ENCODE assay signal across 14 cellular contexts in the genomic region with DNA sequence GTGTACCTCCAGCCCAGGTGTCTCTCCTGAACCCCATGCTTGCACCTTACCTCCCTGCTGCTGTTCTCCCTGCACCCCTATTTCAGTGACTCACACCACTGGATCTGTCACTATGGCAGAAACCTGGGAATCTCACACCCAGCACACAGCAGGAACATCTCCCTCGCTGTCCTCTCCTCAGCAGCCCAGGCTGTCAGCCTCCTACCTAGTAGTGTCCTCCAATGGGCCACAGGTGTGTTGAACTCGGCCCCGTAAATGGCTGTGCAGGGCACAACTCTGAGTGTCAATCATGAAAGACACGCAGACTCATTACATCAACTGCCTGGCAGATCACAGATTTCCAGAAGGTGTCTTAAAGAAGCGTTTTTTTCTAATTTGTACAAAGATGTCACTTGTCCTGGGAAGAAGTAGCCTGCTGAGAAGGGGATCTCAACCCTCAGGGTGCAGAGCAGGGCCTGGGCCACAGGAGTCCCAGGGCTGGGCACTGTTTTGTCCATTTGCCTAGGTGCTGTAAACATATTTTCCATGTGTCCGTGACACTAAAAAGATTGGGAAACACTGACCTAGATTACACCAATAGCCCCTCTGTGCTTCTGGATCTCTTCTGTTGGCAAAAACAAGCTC. TPM values are rescaled to one million over a fixed set of nuclear protein-coding genes. Genes with fewer than 3 reads are reported as not detected.
DNase-seq lines count a peak whose midpoint lies in the region; ATAC-seq and TF ChIP-seq lines count a peak whose summit lies in the region.
"Had no signal": no experiment of that assay in that cellular context is flagged by ENCODE, and none has a peak within 500 bp of the region (broad histone marks: within the 10 kb centered on the region; RNA-seq: fewer than 3 reads in every experiment).

No MANE protein-coding gene starts in this region.

- in situ Hi-C loops in mammary epithelial cell (cut with MboI; ENCODE audit: low sequenced_read_pairs in 2 of 2) = no loop called here

- intact Hi-C loops in MCF 10A (cut with micrococcal nuclease) (no loop called here), mammary epithelial cell (cut with micrococcal nuclease) (no loop called here), sciatic nerve (cut with DNase I) (no loop called here), posterior cingulate gyrus (cut with DNase I) (no loop called here)

- H3K4me3 Mint-ChIP-seq in MCF 10A (ENCODE audit: unreplicated experiment) = no peak overlapping the region

- no peaks in the 10 kb centered on the region for H3K36me3 ChIP-seq in mammary epithelial cell (ENCODE audit: insufficient read depth, low read length)
- H3K36me3 ChIP-seq: BLaER1 had no signal

- CTCF ChIA-PET in MCF 10A (lab: Yijun Ruan, JAX) = interaction anchor here (0.9 kb wide), 1 partner anchor 67 kb away, joined by 7 read pairs; no protein-coding TSS in a partner anchor
- CTCF ChIA-PET in mammary epithelial cell (lab: Charles Lee; ENCODE audit: low non-redundant PET) = no interaction called here

- no peak overlapping the region for H3K27ac ChIP-seq in mammary epithelial cell (ENCODE audit: insufficient read depth, low read depth, low read length)
- no peak overlapping the region for H3K27ac ChIP-seq in foreskin keratinocyte
- H3K27ac ChIP-seq: BLaER1, PC-9 had no signal

- no peak overlapping the region for H3K4me2 ChIP-seq in mammary epithelial cell (ENCODE audit: insufficient read depth, low read depth, low read length)
- H3K4me2 ChIP-seq: BLaER1, PC-9 had no signal

- no peaks in the 10 kb centered on the region for H3K27me3 Mint-ChIP-seq in MCF 10A (ENCODE audit: insufficient read depth, unreplicated experiment)

- no peaks in the 10 kb centered on the region for H3K9me3 ChIP-seq in mammary epithelial cell (replicated peaks; ENCODE audit: insufficient read depth, low read length)
- H3K9me3 ChIP-seq: BLaER1 had no signal

- no peak overlapping the region for H3K9ac ChIP-seq in mammary epithelial cell (ENCODE audit: insufficient read depth, low read length)
- H3K9ac ChIP-seq: BLaER1 had no signal

- TF ChIP-seq CTCF in MCF 10A (IDR thresholded peaks at IDR 0.05; ENCODE audit: unreplicated experiment) (no peak), mammary epithelial cell (conservative IDR thresholded peaks at IDR 0.05 in 1 of 2, IDR thresholded peaks at IDR 0.05 in 1 of 2; ENCODE audit: extremely low read depth in 1 of 2, insufficient read depth in 1 of 2, low read depth in 1 of 2, low read length in 2 of 2) (no peak), foreskin keratinocyte (conservative IDR thresholded peaks at IDR 0.05) (no peak)

- no peak overlapping the region for H2AFZ ChIP-seq in mammary epithelial cell (ENCODE audit: low read depth, low read length)
- H2AFZ ChIP-seq: PC-9 had no signal

- H3K4me1 ChIP-seq in mammary epithelial cell (ENCODE audit: insufficient read depth, low read length) (peaks cover 8% of the 10 kb centered on the region), foreskin keratinocyte (no peaks in the 10 kb centered on the region)
- H3K4me1 ChIP-seq: BLaER1 had no signal

- no peak overlapping the region for H3K4me3 ChIP-seq in mammary epithelial cell (replicated peaks in 1 of 3; ENCODE audit: insufficient read depth in 1 of 3, low read depth in 2 of 3, low read length in 3 of 3)
- H3K4me3 ChIP-seq: BLaER1, PC-9 had no signal

- H3K4me1 Mint-ChIP-seq in MCF 10A (ENCODE audit: insufficient read depth, unreplicated experiment) = peaks cover 6% of the 10 kb centered on the region

- POLR2A ChIA-PET in MCF 10A (lab: Yijun Ruan, JAX) = interaction anchor here (0.6 to 2.1 kb wide), 6 partner anchors 27 to 1913 kb away, joined by 3 to 8 read pairs (median 3); a partner anchor contains a TSS

- no peaks in the 10 kb centered on the region for H3K79me2 ChIP-seq in mammary epithelial cell (ENCODE audit: insufficient read depth, low read length)

- DNase-seq in MCF 10A (ENCODE audit: unreplicated experiment) (no peak), mammary epithelial cell (no peak), foreskin keratinocyte (no peak), sciatic nerve (ENCODE audit: low spot score) (no peak), NCI-H2196 (lab: John Stamatoyannopoulos, UW; ENCODE audit: unreplicated experiment) (no peak), posterior cingulate gyrus (no peak), retina (no peak)
- DNase-seq: 8988T, Kasumi-1, NCI-H1930, NCI-H2171 had no signal

- ATAC-seq in foreskin keratinocyte (peak; percentile 29), sciatic nerve (peak; percentile 54), HG03135 (IDR thresholded peaks at IDR 0.05; ENCODE audit: unreplicated experiment) (no peak)

- H3K27me3 ChIP-seq in mammary epithelial cell (ENCODE audit: insufficient read depth, low read length) (no peaks in the 10 kb centered on the region), foreskin keratinocyte (no peaks in the 10 kb centered on the region)
- H3K27me3 ChIP-seq: BLaER1 had no signal

- BruUV-seq in MCF 10A (replicated peaks; lab: Mats Ljungman, UMichigan) = no TSS peak
- no TSS peak for BruUV-seq in mammary epithelial cell (replicated peaks; lab: Mats Ljungman, UMichigan)

- H4K20me1 ChIP-seq in mammary epithelial cell (ENCODE audit: insufficient read depth, low read length) = no peaks in the 10 kb centered on the region
- H4K20me1 ChIP-seq: BLaER1 had no signal

- peak overlapping the region; percentile 8 for H3K27ac Mint-ChIP-seq in MCF 10A (ENCODE audit: low read depth, unreplicated experiment)

- WGBS in mammary epithelial cell (ENCODE audit: low coverage, missing lambda C conversion rate) = 78% methylated on average over 6 of the region's 6 CpGs

- H3K9me3 Mint-ChIP-seq in MCF 10A (ENCODE audit: unreplicated experiment) = no peaks in the 10 kb centered on the region

- H3K36me3 Mint-ChIP-seq in MCF 10A (ENCODE audit: insufficient read depth, unreplicated experiment) = no peaks in the 10 kb centered on the region

- dilution Hi-C loops in mammary epithelial cell (cut with HindIII; ENCODE audit: low sequenced_read_pairs) = no loop called here

RNA-seq across cellular contexts. Expression of a gene that starts 33.8 kb away (rescaled TPM):
- total RNA-seq in MCF 10A (2022) (8.8 and 17.0 TPM in 2 replicates), mammary epithelial cell (10 to 100 TPM; 22.9 to 30.0 TPM), foreskin keratinocyte (12.8 and 14.8 TPM in 2 replicates), sciatic nerve (13.2 TPM)
- polyA plus RNA-seq in mammary epithelial cell (14.9 TPM), foreskin keratinocyte (7.2 and 9.1 TPM in 2 replicates)
- 1.6 TPM for polyA minus RNA-seq in mammary epithelial cell
